Comparison of ENCODE assay signal across 1 cellular context in the genomic region with DNA sequence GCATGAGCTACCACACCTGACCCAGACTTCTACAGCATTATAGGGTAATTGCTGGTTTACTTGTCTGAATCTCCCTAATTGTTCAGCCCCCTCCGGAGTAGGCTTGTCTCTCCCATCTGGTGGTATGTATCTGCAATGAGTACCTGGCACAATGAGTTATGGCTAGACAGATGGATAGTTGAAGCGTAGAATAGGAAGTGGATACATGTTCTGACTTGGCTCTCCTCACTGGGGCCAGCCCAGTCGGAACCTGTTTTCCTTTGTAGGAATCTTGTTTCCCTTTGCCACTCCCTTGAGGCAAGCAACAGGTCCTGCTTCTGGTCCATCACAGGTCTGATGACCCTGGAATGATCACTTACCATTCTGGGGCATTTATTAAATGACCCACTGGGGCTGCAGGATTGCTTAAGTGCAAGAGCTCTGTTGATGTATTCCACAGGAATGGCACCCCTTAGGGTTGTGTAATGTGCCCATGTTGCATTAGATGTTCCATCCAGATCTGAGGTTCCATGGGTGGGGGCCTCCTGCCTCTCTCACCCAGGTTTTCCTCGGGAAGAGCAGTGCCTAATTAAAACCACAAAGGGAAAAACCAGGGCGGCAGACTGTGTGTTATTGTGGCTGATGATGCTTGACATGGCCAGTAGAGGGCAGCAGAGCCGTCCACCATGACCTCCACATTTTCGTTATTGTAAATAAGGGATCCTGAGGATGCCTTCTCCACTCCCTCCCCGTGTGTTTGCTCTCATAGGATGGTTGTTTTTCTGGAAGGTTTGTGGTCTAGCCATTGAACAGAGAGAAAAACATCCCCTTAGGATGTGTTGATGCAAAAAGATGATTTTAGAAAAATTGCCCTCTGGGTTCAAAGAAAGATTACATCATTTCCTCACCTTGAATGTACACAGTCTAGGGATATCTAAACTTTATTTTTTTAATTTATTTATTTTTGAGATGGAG.
A peak's percentile ranks its signal among the peaks of the same experiment; 100 is the strongest.
TF ChIP-seq lines count a peak whose summit lies in the region.

No MANE protein-coding gene starts in this region.

TF ChIP-seq in HepG2, 621 proteins besides CTCF, POLR2A, EP300 and RAD21 (continued from another document):
- TF ChIP-seq HOMEZ (CRISPR knock-in tag; IDR thresholded peaks at IDR 0.05; ENCODE audit: low read depth): no peak
- TF ChIP-seq ZNF598 (CRISPR knock-in tag; IDR thresholded peaks at IDR 0.05; ENCODE audit: borderline replicate concordance): no peak
- TF ChIP-seq SALL1 (CRISPR knock-in tag; IDR thresholded peaks at IDR 0.05): no peak; the same call in 1 of the 2 replicates
- no peak for TF ChIP-seq GLI4 (CRISPR knock-in tag; IDR thresholded peaks at IDR 0.05; ENCODE audit: borderline replicate concordance)
- TF ChIP-seq POGZ (CRISPR knock-in tag; IDR thresholded peaks at IDR 0.05): peak; percentile 50; the same call in 1 of the 2 replicates
- TF ChIP-seq ZNF607 (CRISPR knock-in tag; IDR thresholded peaks at IDR 0.05; ENCODE audit: borderline replicate concordance): no peak
- no peak for TF ChIP-seq ZFP82 (CRISPR knock-in tag; IDR thresholded peaks at IDR 0.05; ENCODE audit: borderline replicate concordance)
- no peak for TF ChIP-seq PREB (CRISPR knock-in tag; IDR thresholded peaks at IDR 0.05)
- 0 out of 2 replicates have a peak, but pooled peaks have one; percentile 38 for TF ChIP-seq HMG20B (CRISPR knock-in tag; conservative IDR thresholded peaks at IDR 0.05)
- TF ChIP-seq ZNF367 (CRISPR knock-in tag; IDR thresholded peaks at IDR 0.05; ENCODE audit: borderline replicate concordance): no peak
- no peak for TF ChIP-seq ZNF619 (CRISPR knock-in tag; IDR thresholded peaks at IDR 0.05)
- TF ChIP-seq CHD4 (IDR thresholded peaks at IDR 0.05; ENCODE audit: borderline replicate concordance, low read length): no peak
